10 cellular contexts compared by ENCODE assay signal in the genomic region with DNA sequence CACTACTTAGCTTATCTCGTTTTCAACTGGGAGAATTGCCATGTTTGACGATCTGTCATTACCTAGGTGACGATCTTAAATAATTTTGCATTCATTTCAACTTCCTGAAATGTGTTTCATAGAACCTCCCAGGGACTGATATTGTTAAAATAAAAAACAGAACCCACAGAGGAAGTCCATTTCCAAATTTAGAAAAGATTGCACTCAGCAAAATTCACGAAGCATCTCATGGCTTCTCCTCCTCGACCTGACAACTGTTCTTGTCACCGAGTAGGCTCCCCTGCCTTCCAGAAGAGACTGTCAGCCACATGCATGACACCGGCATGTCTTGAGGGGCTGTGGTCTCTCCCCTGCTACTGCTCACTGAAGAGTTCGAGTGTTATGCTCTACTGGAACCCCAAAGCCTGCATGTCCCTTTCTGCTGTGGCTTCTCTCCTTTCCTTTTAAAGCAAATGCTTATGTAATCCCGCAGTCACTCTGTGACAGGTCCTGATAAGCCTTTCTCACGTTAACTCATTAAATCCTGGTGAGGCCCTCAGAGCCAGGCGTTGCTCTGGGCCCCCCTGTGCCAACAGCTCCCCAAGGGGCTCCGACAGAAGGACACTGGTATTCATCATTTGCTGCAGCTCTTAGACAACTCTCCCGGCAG. TPM values are rescaled to one million over a fixed set of nuclear protein-coding genes. Genes with fewer than 3 reads are reported as not detected.
DNase-seq lines count a peak whose midpoint lies in the region; ATAC-seq and TF ChIP-seq lines count a peak whose summit lies in the region.
"Had no signal": no experiment of that assay in that cellular context is flagged by ENCODE, and none has a peak within 500 bp of the region (broad histone marks: within the 10 kb centered on the region; RNA-seq: fewer than 3 reads in every experiment).

No MANE protein-coding gene starts in this region.

- no peaks in the 10 kb centered on the region for H3K36me3 ChIP-seq in BE2C
- H3K36me3 ChIP-seq in OCI-LY3 (replicated peaks; ENCODE audit: low read depth, low read length): no peaks in the 10 kb centered on the region

- H3K79me2 ChIP-seq in OCI-LY3 (ENCODE audit: low read length): no peaks in the 10 kb centered on the region

- no peaks in the 10 kb centered on the region for H4K20me1 ChIP-seq in OCI-LY3 (ENCODE audit: insufficient read depth, low read length)

- H3K4me1 ChIP-seq in BE2C (peaks cover 9% of the 10 kb centered on the region), OCI-LY3 (ENCODE audit: low read length) (peaks cover 12% of the 10 kb centered on the region)

- ATAC-seq in GM18861 (IDR thresholded peaks at IDR 0.05; ENCODE audit: unreplicated experiment) (peak; percentile 57), GM18873 (IDR thresholded peaks at IDR 0.05; ENCODE audit: low FRiP score, unreplicated experiment) (no peak), HG03469 (IDR thresholded peaks at IDR 0.05; ENCODE audit: unreplicated experiment) (no peak)

- H3K9ac ChIP-seq in OCI-LY3 (ENCODE audit: low read length): no peak overlapping the region

- H3K27ac ChIP-seq in OCI-LY3 (ENCODE audit: low read length): no peak overlapping the region

- no peak for TF ChIP-seq CTCF in BE2C (IDR thresholded peaks at IDR 0.05; ENCODE audit: low read depth, low read length)
- TF ChIP-seq CTCF in OCI-LY3 (IDR thresholded peaks at IDR 0.05; ENCODE audit: low read depth, low read length): no peak
- TF ChIP-seq CTCF in fibroblast of the aortic adventitia (IDR thresholded peaks at IDR 0.05; ENCODE audit: insufficient read depth, low read length): no peak

- H3K27me3 ChIP-seq in BE2C (no peaks in the 10 kb centered on the region), OCI-LY3 (ENCODE audit: low read depth, low read length) (peaks cover 10% of the 10 kb centered on the region; the same call in 1 of the 2 replicates)

- H3K4me3 ChIP-seq in BE2C (ENCODE audit: low read depth, low read length) (peak overlapping the region; percentile 27), OCI-LY3 (ENCODE audit: low read length) (peak overlapping the region; percentile 30), fibroblast of the aortic adventitia (ENCODE audit: low read depth, low read length) (no peak overlapping the region)

- no peaks in the 10 kb centered on the region for H3K9me3 ChIP-seq in BE2C
- no peaks in the 10 kb centered on the region for H3K9me3 ChIP-seq in OCI-LY3 (ENCODE audit: insufficient read depth, low read length)

- DNase-seq in BE2C (no peak), fibroblast of the aortic adventitia (ENCODE audit: low read depth) (peak; percentile 54), NCI-H2029 treated with DMSO at 0.1 percent for 48 hours (lab: John Stamatoyannopoulos, UW) (no peak), NCI-H1417 treated with DMSO at 0.1 percent for 48 hours (lab: John Stamatoyannopoulos, UW) (no peak)
- DNase-seq: activated T-cell treated with anti-CD3 and anti-CD28 coated beads for 4 hours, NCI-H524 had no signal

- H3K4me2 ChIP-seq in OCI-LY3 (ENCODE audit: low read length): peak overlapping the region; percentile 59

- H2AFZ ChIP-seq in OCI-LY3 (ENCODE audit: low read depth, low read length): no peak overlapping the region; the same call in 1 of the 2 replicates

RNA-seq across cellular contexts. Expression of a gene that starts 26.8 kb away (rescaled TPM):
- polyA plus RNA-seq in BE2C (2012; ENCODE audit: insufficient read depth, insufficient read length, low read depth): 1.9 TPM
- total RNA-seq in fibroblast of the aortic adventitia (ENCODE audit: low replicate concordance): 8.3 and 11.3 TPM in 2 replicates
